Comparison of ENCODE assay signal across 21 cellular contexts in genomic region chr14:20671597-20672283, GRCh38. TPM values are rescaled to one million over a fixed set of nuclear protein-coding genes. Genes with fewer than 3 reads are reported as not detected.
DNase-seq lines count a peak whose midpoint lies in the region; ATAC-seq and TF ChIP-seq lines count a peak whose summit lies in the region.
"Had no signal": no experiment of that assay in that cellular context is flagged by ENCODE, and none has a peak within 500 bp of the region (broad histone marks: within the 10 kb centered on the region; RNA-seq: fewer than 3 reads in every experiment).

No MANE protein-coding gene starts in this region.

- H3K9me3 Mint-ChIP-seq in natural killer cell = no peaks in the 10 kb centered on the region
- no peaks in the 10 kb centered on the region for H3K9me3 Mint-ChIP-seq in activated T-cell treated with anti-CD3 and anti-CD28 coated beads, Interleukin-2, amount 50 U/mL, for 4 hours
- H3K9me3 Mint-ChIP-seq: neural progenitor cell had no signal

- no peak overlapping the region for H3K27ac ChIP-seq in RWPE2 (ENCODE audit: poor library complexity, severe bottlenecking)
- H3K27ac ChIP-seq: neural progenitor cell had no signal

- H3K27ac Mint-ChIP-seq in natural killer cell = no peak overlapping the region
- H3K27ac Mint-ChIP-seq: neural progenitor cell had no signal

- peaks cover 7 to 15% of the 10 kb centered on the region in 2 donors for H3K4me1 Mint-ChIP-seq in natural killer cell
- H3K4me1 Mint-ChIP-seq in activated T-cell treated with anti-CD3 and anti-CD28 coated beads, Interleukin-2, amount 50 U/mL, for 4 hours (ENCODE audit: low read depth) = peaks cover 14% of the 10 kb centered on the region
- H3K4me1 Mint-ChIP-seq: neural progenitor cell had no signal

- no peak for TF ChIP-seq CTCF in RWPE2 (IDR thresholded peaks at IDR 0.05; ENCODE audit: poor library complexity, severe bottlenecking)
- TF ChIP-seq CTCF in mucosa of descending colon (IDR thresholded peaks at IDR 0.05) = no peak
- TF ChIP-seq CTCF in natural killer cell (IDR thresholded peaks at IDR 0.05) = no peak

- H3K4me3 Mint-ChIP-seq in natural killer cell = no peak overlapping the region
- H3K4me3 Mint-ChIP-seq in activated T-cell treated with anti-CD3 and anti-CD28 coated beads, Interleukin-2, amount 50 U/mL, for 4 hours = no peak overlapping the region
- H3K4me3 Mint-ChIP-seq: neural progenitor cell had no signal

- no peaks in the 10 kb centered on the region for H3K36me3 ChIP-seq in RWPE2 (ENCODE audit: low read depth)
- H3K36me3 ChIP-seq in mucosa of descending colon (ENCODE audit: low read depth) = no peaks in the 10 kb centered on the region
- H3K36me3 ChIP-seq: BE2C, neural progenitor cell had no signal

- DNase-seq in RWPE2 (ENCODE audit: low spot score) (no peak), mucosa of descending colon (no peak), Right ventricle myocardium superior (no peak), natural killer cell (no peak)
- no peak for DNase-seq in activated T-cell treated with anti-CD3 and anti-CD28 coated beads, Interleukin-2, amount 50 U/mL, for 4 hours
- DNase-seq: activated CD8-positive, alpha-beta memory T cell treated with anti-CD3 and anti-CD28 coated beads for 24 hours; activated effector memory CD4-positive, alpha-beta T cell treated with anti-CD3 and anti-CD28 coated beads, Interleukin-2, amount 50 U/mL, for 16 hours; anterior cingulate cortex; BE2C; mesendoderm; NCI-H187 treated with DMSO at 0.1 percent for 48 hours; NCI-H510A; right cardiac atrium; SK-N-SH; stimulated activated CD4-positive, alpha-beta T cell treated with anti-CD3 and anti-CD28 coated beads, Interleukin-2, amount 100 ng/mL, for 24 hours had no signal

- H3K36me3 Mint-ChIP-seq in natural killer cell = no peaks in the 10 kb centered on the region
- H3K36me3 Mint-ChIP-seq in activated T-cell treated with anti-CD3 and anti-CD28 coated beads, Interleukin-2, amount 50 U/mL, for 4 hours (ENCODE audit: insufficient read depth) = no peaks in the 10 kb centered on the region
- H3K36me3 Mint-ChIP-seq: neural progenitor cell had no signal

- no peaks in the 10 kb centered on the region for H3K9me3 ChIP-seq in RWPE2 (ENCODE audit: severe bottlenecking)
- no peaks in the 10 kb centered on the region for H3K9me3 ChIP-seq in mucosa of descending colon
- H3K9me3 ChIP-seq: BE2C, SK-N-SH had no signal

- intact Hi-C loops in mucosa of descending colon (cut with DNase I, micrococcal nuclease) (no loop called here), Right ventricle myocardium superior (cut with DNase I) (no loop called here), natural killer cell (cut with micrococcal nuclease) (no loop called here)

- ATAC-seq in GM18502 (IDR thresholded peaks at IDR 0.05; ENCODE audit: poor library complexity, unreplicated experiment) (peak; percentile 33), HG02610 (IDR thresholded peaks at IDR 0.05; ENCODE audit: unreplicated experiment) (peak; percentile 39), RWPE2 (ENCODE audit: low read depth) (peak; percentile 53; the same call in 2 of the 3 replicates), mucosa of descending colon (peak; percentile 79), Right ventricle myocardium superior (ENCODE audit: poor library complexity) (no peak), natural killer cell (no peak)
- ATAC-seq in activated T-cell treated with anti-CD3 and anti-CD28 coated beads, Interleukin-2, amount 50 U/mL, for 4 hours = no peak
- ATAC-seq: right cardiac atrium had no signal

- H3K4me1 ChIP-seq in RWPE2 (ENCODE audit: insufficient read depth, poor library complexity, severe bottlenecking) = no peaks in the 10 kb centered on the region
- no peaks in the 10 kb centered on the region for H3K4me1 ChIP-seq in mucosa of descending colon (ENCODE audit: low read depth)
- H3K4me1 ChIP-seq: BE2C, neural progenitor cell had no signal

- no peaks in the 10 kb centered on the region for H3K27me3 ChIP-seq in RWPE2 (ENCODE audit: insufficient read depth, poor library complexity, severe bottlenecking)
- H3K27me3 ChIP-seq: BE2C, neural progenitor cell had no signal

- H3K27me3 Mint-ChIP-seq in natural killer cell (ENCODE audit: low read depth in 2 of 2) = peaks cover 0 to 5% of the 10 kb centered on the region in 2 donors
- peaks cover 3% of the 10 kb centered on the region for H3K27me3 Mint-ChIP-seq in activated T-cell treated with anti-CD3 and anti-CD28 coated beads, Interleukin-2, amount 50 U/mL, for 4 hours (ENCODE audit: low read depth)

- H3K4me3 ChIP-seq in RWPE2 (ENCODE audit: severe bottlenecking) (no peak overlapping the region), mucosa of descending colon (no peak overlapping the region)
- H3K4me3 ChIP-seq: neural progenitor cell had no signal

RNA-seq across cellular contexts. Expression of gene RNASE4, which starts 12.6 kb away (rescaled TPM):
- total RNA-seq in mucosa of descending colon (10 to 100 TPM; 35.9 to 37.4 (median 36.4) TPM), Right ventricle myocardium superior (9.4 TPM), natural killer cell (under 1 TPM in 2 of 3 donors, not detected in 1; 0.60 to 0.68 TPM)
- under 1 TPM; 0.08 to 0.18 (median 0.15) TPM for total RNA-seq in activated T-cell treated with anti-CD3 and anti-CD28 coated beads, Interleukin-2, amount 50 U/mL, for 4 hours
- total RNA-seq: OCI-LY7 had no signal

RNA-seq across cellular contexts. Expression of gene ANG, which starts 16.8 kb away (rescaled TPM):
- total RNA-seq in mucosa of descending colon (10 to 100 TPM; 25.0 to 50.1 (median 41.0) TPM), Right ventricle myocardium superior (5.3 TPM), natural killer cell (under 1 TPM in 1 of 3 donors, not detected in 2; 0.35 TPM)
- total RNA-seq in activated T-cell treated with anti-CD3 and anti-CD28 coated beads, Interleukin-2, amount 50 U/mL, for 4 hours = under 1 TPM in 1 of 3 donors, not detected in 2; 0.19 TPM
- total RNA-seq: OCI-LY7 had no signal

RNA-seq across cellular contexts. Expression of gene OR6S1, which starts 30.2 kb away (rescaled TPM):
- total RNA-seq in mucosa of descending colon (not detected), Right ventricle myocardium superior (not detected), natural killer cell (not detected)
- total RNA-seq in activated T-cell treated with anti-CD3 and anti-CD28 coated beads, Interleukin-2, amount 50 U/mL, for 4 hours = not detected
- total RNA-seq: MCF 10A, OCI-LY7, right cardiac atrium, temporal lobe had no signal

Comparison
In these comparisons a context has a peak if more than half of its experiments do, and no peak if none do; other contexts are left out.
1. ATAC-seq: peak in GM18502 (single experiment), HG02610 (single experiment), RWPE2 (single experiment) and mucosa of descending colon (single experiment); none in Right ventricle myocardium superior (single experiment), natural killer cell (0 of 3) and activated T-cell treated with anti-CD3 and anti-CD28 coated beads, Interleukin-2, amount 50 U/mL, for 4 hours (0 of 2).